ENCODE assay signal across 24 cellular contexts in genomic region chr4:189200346-189200745, GRCh38.
"Had no signal": no experiment of that assay in that cellular context is flagged by ENCODE, and none has a peak within 500 bp of the region (broad histone marks: within the 10 kb centered on the region; RNA-seq: fewer than 3 reads in every experiment).

No MANE protein-coding gene starts in this region.

- H3K9me3 ChIP-seq: ascending aorta, right lobe of liver, stomach, suprapubic skin, tibial nerve had no signal

- H3K27ac ChIP-seq: ascending aorta, foreskin keratinocyte, parathyroid adenoma, right lobe of liver, stomach, suprapubic skin, tibial nerve, WERI-Rb-1 had no signal

- H3K4me3 ChIP-seq: ascending aorta, lung, right lobe of liver, stomach, suprapubic skin, tibial nerve had no signal

- DNase-seq: activated CD4-positive, alpha-beta T cell treated with anti-CD3 and anti-CD28 coated beads, Interleukin-2, amount 10 ng/mL, durations not matched to agents 7 days and 5 days; activated CD4-positive, CD25-positive, alpha-beta regulatory T cell treated with anti-CD3 and anti-CD28 coated beads, Interleukin-2, amount 50 U/mL, for 72 hours; activated CD8-positive, alpha-beta memory T cell treated with anti-CD3 and anti-CD28 coated beads, Interleukin-2, amount 10 ng/mL, durations not matched to agents 7 days and 5 days; activated CD8-positive, alpha-beta T cell treated with anti-CD3 and anti-CD28 coated beads for 36 hours; activated gamma-delta T cell treated with Interleukin-2 at 50 U/mL for 16 hours; activated T-cell treated with anti-CD3 and anti-CD28 coated beads for 4 hours; central memory CD4-positive, alpha-beta T cell; effector memory CD4-positive, alpha-beta T cell; foreskin keratinocyte; kidney; naive B cell; nucleus accumbens; right lobe of liver; small intestine; stimulated activated CD4-positive, alpha-beta T cell treated with anti-CD3 and anti-CD28 coated beads, Interleukin-2, amount 100 ng/mL, for 24 hours; stomach; WERI-Rb-1 had no signal

- FAIRE-seq: colon, kidney, small intestine, TTC549 had no signal

- H3K4me1 ChIP-seq: foreskin keratinocyte, right lobe of liver, suprapubic skin had no signal

- H3K36me3 ChIP-seq: ascending aorta, right lobe of liver, stomach, suprapubic skin, tibial nerve, WERI-Rb-1 had no signal

- H3K27me3 ChIP-seq: ascending aorta, foreskin keratinocyte, right lobe of liver, stomach, suprapubic skin, tibial nerve had no signal
